In genomic region chr19:41877490-41877876, GRCh38 we compare ENCODE assay signal across 10 cellular contexts. TPM values are rescaled to one million over a fixed set of nuclear protein-coding genes. Genes with fewer than 3 reads are reported as not detected.
DNase-seq lines count a peak whose midpoint lies in the region; ATAC-seq and TF ChIP-seq lines count a peak whose summit lies in the region.
"Had no signal": no experiment of that assay in that cellular context is flagged by ENCODE, and none has a peak within 500 bp of the region (broad histone marks: within the 10 kb centered on the region; RNA-seq: fewer than 3 reads in every experiment).

No MANE protein-coding gene starts in this region.

- WGBS in thyroid gland, 2 donors = 59 to 70% methylated on average over 4 of the region's 4 CpGs

- H3K27me3 Mint-ChIP-seq in activated T-helper 17 cell treated with anti-CD3 and anti-CD28 coated beads, Interleukin-2, amount 50 U/mL, for 72 hours = no peaks in the 10 kb centered on the region

- H3K4me3 ChIP-seq in skin epidermis = no peak overlapping the region
- no peak overlapping the region for H3K4me3 ChIP-seq in thyroid gland (replicated peaks in 1 of 3)

- H3K4me1 Mint-ChIP-seq in activated T-helper 17 cell treated with anti-CD3 and anti-CD28 coated beads, Interleukin-2, amount 50 U/mL, for 72 hours = peaks cover 23% of the 10 kb centered on the region

- TF ChIP-seq CTCF in thyroid gland (IDR thresholded peaks at IDR 0.05) = no peak

- no peak overlapping the region for H3K4me3 Mint-ChIP-seq in activated T-helper 17 cell treated with anti-CD3 and anti-CD28 coated beads, Interleukin-2, amount 50 U/mL, for 72 hours

- no peaks in the 10 kb centered on the region for H3K27me3 ChIP-seq in thyroid gland

- H3K9me3 Mint-ChIP-seq in activated T-helper 17 cell treated with anti-CD3 and anti-CD28 coated beads, Interleukin-2, amount 50 U/mL, for 72 hours = no peaks in the 10 kb centered on the region

- no peaks in the 10 kb centered on the region for H3K36me3 ChIP-seq in thyroid gland

- peak; percentile 86 for DNase-seq in Kasumi-1 (lab: John Stamatoyannopoulos, UW)
- no peak for DNase-seq in NCI-H524 (lab: John Stamatoyannopoulos, UW)
- no peak for DNase-seq in thyroid gland

- H3K27ac Mint-ChIP-seq in activated T-helper 17 cell treated with anti-CD3 and anti-CD28 coated beads, Interleukin-2, amount 50 U/mL, for 72 hours = peak overlapping the region; percentile 48

- no peaks in the 10 kb centered on the region for H3K9me3 ChIP-seq in thyroid gland

- TF ChIP-seq POLR2A in thyroid gland (IDR thresholded peaks at IDR 0.05) = no peak

- no peaks in the 10 kb centered on the region for H3K4me1 ChIP-seq in thyroid gland
- H3K4me1 ChIP-seq: parathyroid adenoma had no signal

- H3K36me3 Mint-ChIP-seq in activated T-helper 17 cell treated with anti-CD3 and anti-CD28 coated beads, Interleukin-2, amount 50 U/mL, for 72 hours (ENCODE audit: low read depth) = peaks cover 14% of the 10 kb centered on the region

- intact Hi-C loops in thyroid gland (cut with DNase I) = no loop called here

- H3K27ac ChIP-seq in skin epidermis = peak overlapping the region in 14 of 21 experiments; percentile 13 to 88 (median 72)
- H3K27ac ChIP-seq in thyroid gland = no peak overlapping the region
- H3K27ac ChIP-seq: parathyroid adenoma had no signal

- peak; percentile 6 for ATAC-seq in GM18868 (IDR thresholded peaks at IDR 0.05; ENCODE audit: unreplicated experiment)
- no peak for ATAC-seq in activated T-helper 17 cell treated with anti-CD3 and anti-CD28 coated beads, Interleukin-2, amount 50 U/mL, for 72 hours (replicated peaks)
- no peak for ATAC-seq in GM18517 (IDR thresholded peaks at IDR 0.05; ENCODE audit: unreplicated experiment)

RNA-seq across cellular contexts. Expression of gene CD79A, which starts 0.4 kb away (rescaled TPM):
- total RNA-seq in activated T-helper 17 cell treated with anti-CD3 and anti-CD28 coated beads, Interleukin-2, amount 50 U/mL, for 72 hours = under 1 TPM; 0.22 to 0.98 TPM
- 1 to 10 TPM in 1 of 4 donors, under 1 TPM in 1, not detected in 2; 0.22 to 1.5 TPM for total RNA-seq in thyroid gland
- total RNA-seq: H7 had no signal

RNA-seq across cellular contexts. Expression of gene ARHGEF1, which starts 5.5 kb away (rescaled TPM):
- 100 to 1,000 TPM; 255 to 337 TPM for total RNA-seq in activated T-helper 17 cell treated with anti-CD3 and anti-CD28 coated beads, Interleukin-2, amount 50 U/mL, for 72 hours
- total RNA-seq in thyroid gland = 10 to 100 TPM; 34.5 to 52.6 (median 42.9) TPM

RNA-seq across cellular contexts. Expression of gene RPS19, which starts 17.4 kb away (rescaled TPM):
- 1,000 to 10,000 TPM; 3,531 to 4,049 TPM for total RNA-seq in activated T-helper 17 cell treated with anti-CD3 and anti-CD28 coated beads, Interleukin-2, amount 50 U/mL, for 72 hours
- 1,000 to 10,000 TPM in 1 of 4 donors, 100 to 1,000 TPM in 3; 351 to 1,305 (median 623) TPM for total RNA-seq in thyroid gland

RNA-seq across cellular contexts. Expression of gene DMRTC2, which starts 32.6 kb away (rescaled TPM):
- not detected for total RNA-seq in activated T-helper 17 cell treated with anti-CD3 and anti-CD28 coated beads, Interleukin-2, amount 50 U/mL, for 72 hours
- total RNA-seq in thyroid gland = under 1 TPM in 1 of 4 donors, not detected in 3; 0.13 TPM
- total RNA-seq: dermis microvascular lymphatic vessel endothelial cell, H7 had no signal

RNA-seq across cellular contexts. Expression of gene LYPD4, which starts 33.0 kb away (rescaled TPM):
- not detected for total RNA-seq in activated T-helper 17 cell treated with anti-CD3 and anti-CD28 coated beads, Interleukin-2, amount 50 U/mL, for 72 hours
- total RNA-seq in thyroid gland = not detected
- total RNA-seq: dermis microvascular lymphatic vessel endothelial cell, H7 had no signal

Comparison
In these comparisons a context has a peak if more than half of its experiments do, and no peak if none do; other contexts are left out.
1. DNase-seq: peak in Kasumi-1 (2 of 2); none in NCI-H524 (0 of 2) and thyroid gland (0 of 2).
2. H3K27ac ChIP-seq: peak in skin epidermis (14 of 21); none in thyroid gland (0 of 3).
3. RNA of gene ARHGEF1, which starts 5.5 kb away (total RNA-seq): 255 to 337 TPM in activated T-helper 17 cell treated with anti-CD3 and anti-CD28 coated beads, Interleukin-2, amount 50 U/mL, for 72 hours; 34.5 to 52.6 TPM in thyroid gland; every median in the first group is over 4 times any median in the second.